In genomic region chr15:25439456-25439836, GRCh38 we compare ENCODE assay signal across 8 cellular contexts. TPM values are rescaled to one million over a fixed set of nuclear protein-coding genes. Genes with fewer than 3 reads are reported as not detected.
DNase-seq lines count a peak whose midpoint lies in the region; TF ChIP-seq lines count a peak whose summit lies in the region.

No MANE protein-coding gene starts in this region.

- intact Hi-C loops in colonic mucosa (cut with DNase I): loop anchor here (10.0 kb wide), 2 partner anchors 65 to 485 kb away; partner anchors contain the start of genes SNRPN and SNURF
- intact Hi-C loops in uterus (cut with DNase I; ENCODE audit: low total_unique reads): no loop called here

- 6% methylated on average over 11 of the region's 12 CpGs for WGBS in mesenchymal stem cell

- H4K91ac ChIP-seq in mesenchymal stem cell (ENCODE audit: low read length): peak overlapping the region; percentile 34

- peak overlapping the region; percentile 83 for H2BK5ac ChIP-seq in mesenchymal stem cell (ENCODE audit: low read depth, low read length, poor library complexity, severe bottlenecking)

- H2AFZ ChIP-seq in mesenchymal stem cell (ENCODE audit: low read depth, low read length): peak overlapping the region; percentile 83

- H2AK5ac ChIP-seq in mesenchymal stem cell (ENCODE audit: low read length, severe bottlenecking): peak overlapping the region; percentile 18

- no peak for TF ChIP-seq CTCF in colonic mucosa (IDR thresholded peaks at IDR 0.05)
- TF ChIP-seq CTCF in uterus (IDR thresholded peaks at IDR 0.05): no peak

- H3K4me2 ChIP-seq in mesenchymal stem cell (ENCODE audit: low read length, poor library complexity, severe bottlenecking): peak overlapping the region; percentile 78

- no peaks in the 10 kb centered on the region for H3K36me3 ChIP-seq in colonic mucosa
- no peaks in the 10 kb centered on the region for H3K36me3 ChIP-seq in mesenchymal stem cell (ENCODE audit: control insufficient read depth in 1 of 2, insufficient read depth in 2 of 2, low read depth in 1 of 2, low read length in 2 of 2)
- H3K36me3 ChIP-seq in uterus: no peaks in the 10 kb centered on the region

- H3K23ac ChIP-seq in mesenchymal stem cell (ENCODE audit: low read length in 2 of 2): no peak overlapping the region

- peaks cover 4% of the 10 kb centered on the region for H3K4me1 ChIP-seq in colonic mucosa
- no peaks in the 10 kb centered on the region for H3K4me1 ChIP-seq in mesenchymal stem cell (ENCODE audit: control insufficient read depth, insufficient read depth, low read depth, low read length)
- H3K4me1 ChIP-seq in uterus: no peaks in the 10 kb centered on the region

- peak overlapping the region in 1 of 2 experiments; percentile 23 for H3K14ac ChIP-seq in mesenchymal stem cell (ENCODE audit: low read length in 2 of 2)

- peak overlapping the region; percentile 78 to 82 for H3K18ac ChIP-seq in mesenchymal stem cell (ENCODE audit: low read depth in 1 of 2, low read length in 2 of 2)

- H4K8ac ChIP-seq in mesenchymal stem cell (ENCODE audit: low read length): peak overlapping the region; percentile 99

- H3K4me3 ChIP-seq in colonic mucosa: peak overlapping the region; percentile 77
- peak overlapping the region; percentile 95 to 98 for H3K4me3 ChIP-seq in mesenchymal stem cell (ENCODE audit: insufficient read depth in 1 of 2, low read depth in 1 of 2, low read length in 2 of 2)
- peak overlapping the region; percentile 77 to 93 for H3K4me3 ChIP-seq in uterus

- DNase-seq in NCI-H1105 treated with DMSO at 0.1 percent for 48 hours (lab: John Stamatoyannopoulos, UW) (peak; percentile 29), NCI-H1105 (lab: John Stamatoyannopoulos, UW) (no peak), H4 (ENCODE audit: low spot score) (peak; percentile 15), NCI-H2227 (lab: John Stamatoyannopoulos, UW; ENCODE audit: unreplicated experiment) (peak; percentile 48), colonic mucosa (peak; percentile 45), mesenchymal stem cell (no peak), uterus (no peak), occipital lobe (lab: John Stamatoyannopoulos, UW) (no peak)

- H3K27me3 ChIP-seq in colonic mucosa (no peaks in the 10 kb centered on the region), mesenchymal stem cell (ENCODE audit: control insufficient read depth in 1 of 2, insufficient read depth in 1 of 2, low read length in 2 of 2) (no peaks in the 10 kb centered on the region), uterus (no peaks in the 10 kb centered on the region)

- TF ChIP-seq POLR2A in uterus (IDR thresholded peaks at IDR 0.05): no peak

- no peak overlapping the region for H2BK15ac ChIP-seq in mesenchymal stem cell (ENCODE audit: low read depth, poor library complexity, severe bottlenecking)

- peak overlapping the region; percentile 91 for H3K27ac ChIP-seq in colonic mucosa
- H3K27ac ChIP-seq in mesenchymal stem cell (ENCODE audit: low read length, poor library complexity, severe bottlenecking): peak overlapping the region; percentile 80
- peak overlapping the region; percentile 96 to 97 for H3K27ac ChIP-seq in uterus

- H2BK120ac ChIP-seq in mesenchymal stem cell (ENCODE audit: low read depth, low read length): peak overlapping the region; percentile 68

- H3K79me1 ChIP-seq in mesenchymal stem cell (replicated peaks; ENCODE audit: low read length, poor library complexity, severe bottlenecking): peaks cover 4% of the 10 kb centered on the region

- peak overlapping the region; percentile 1 to 66 for H3K4ac ChIP-seq in mesenchymal stem cell (ENCODE audit: low read depth in 1 of 2, low read length in 2 of 2)

- H3K9ac ChIP-seq in colonic mucosa (ENCODE audit: low read depth in 2 of 2, low read length in 2 of 2): peak overlapping the region; percentile 68 to 87
- H3K9ac ChIP-seq in mesenchymal stem cell (ENCODE audit: low read length): peak overlapping the region; percentile 97

- H3K9me3 ChIP-seq in colonic mucosa (no peaks in the 10 kb centered on the region), mesenchymal stem cell (ENCODE audit: control insufficient read depth, low read length) (no peaks in the 10 kb centered on the region), uterus (no peaks in the 10 kb centered on the region)

- no peak overlapping the region for H2BK12ac ChIP-seq in mesenchymal stem cell (ENCODE audit: low read length in 2 of 2)

RNA-seq across cellular contexts. Expression of gene UBE3A, which starts 0.6 kb away (rescaled TPM):
- total RNA-seq in H4 (2014; rRNA removed; shearing (Covaris generic)): 29.4 and 39.8 TPM in 2 replicates
- 10 to 100 TPM; 83.9 to 92.2 TPM for total RNA-seq in colonic mucosa
- 36.5 TPM for polyA plus RNA-seq in mesenchymal stem cell (2013, experiment 1 of 2)
- polyA plus RNA-seq in mesenchymal stem cell (2013, experiment 2 of 2): 42.1 TPM
- total RNA-seq in uterus: 100 to 1,000 TPM in 2 of 4 donors, 10 to 100 TPM in 2; 59.7 to 180 (median 127) TPM
- total RNA-seq in occipital lobe: 287 TPM

Comparison
In these comparisons a context has a peak if more than half of its experiments do, and no peak if none do; other contexts are left out.
1. DNase-seq: peak in NCI-H1105 treated with DMSO at 0.1 percent for 48 hours (single experiment), H4 (single experiment), NCI-H2227 (single experiment) and colonic mucosa (single experiment); none in NCI-H1105 (single experiment), mesenchymal stem cell (single experiment), uterus (0 of 2) and occipital lobe (single experiment).
2. Peak in every context shown above with its lines, with median percentiles within 50 percentile points of each other: H3K27ac ChIP-seq and H3K4me3 ChIP-seq.